14 cellular contexts compared by ENCODE assay signal in genomic region chr7:81685263-81685868, GRCh38.
DNase-seq lines count a peak whose midpoint lies in the region; FAIRE-seq and TF ChIP-seq lines count a peak whose summit lies in the region.
"Had no signal": no experiment of that assay in that cellular context is flagged by ENCODE, and none has a peak within 500 bp of the region (broad histone marks: within the 10 kb centered on the region; RNA-seq: fewer than 3 reads in every experiment).

No MANE protein-coding gene starts in this region.

- H3K4me1 ChIP-seq in kidney (ENCODE audit: control insufficient read depth in 1 of 2, insufficient read depth in 1 of 2, low read depth in 1 of 2, low read length in 2 of 2): no peaks in the 10 kb centered on the region

- H3K9me3 ChIP-seq in SK-N-MC (ENCODE audit: low read depth, low read length) (no peaks in the 10 kb centered on the region), kidney (ENCODE audit: control insufficient read depth in 1 of 2, low read length in 2 of 2) (no peaks in the 10 kb centered on the region)
- H3K9me3 ChIP-seq: ovary had no signal

- peak overlapping the region; percentile 86 for H3K27ac Mint-ChIP-seq in glutamatergic neuron (ENCODE audit: unreplicated experiment)
- H3K27ac Mint-ChIP-seq in type B pancreatic cell: peak overlapping the region; percentile 10
- H3K27ac Mint-ChIP-seq: activated T-helper 1 cell treated with anti-CD3 and anti-CD28 coated beads, Interleukin-12 subunit alpha, Interleukin-12 subunit beta, Interleukin-2, Interleukin-4 antibody, amounts not matched to agents 30 ng/mL and 10 ng/mL and 1 ng/mL, durations not matched to agents 14 hours and 24 hours and 36 hours; stimulated activated naive CD8-positive, alpha-beta T cell treated with anti-CD3 and anti-CD28 coated beads, Interleukin-15, Interleukin-2, amounts not matched to agents 100 ng/mL and 50 ng/mL, for 24 hours had no signal

- H3K36me3 ChIP-seq in SK-N-MC (ENCODE audit: insufficient read depth, low read length) (no peaks in the 10 kb centered on the region), kidney (ENCODE audit: control insufficient read depth in 1 of 2, insufficient read depth in 2 of 2, low read length in 2 of 2) (no peaks in the 10 kb centered on the region)
- H3K36me3 ChIP-seq: cardiac muscle cell, ovary had no signal

- H3K4me3 ChIP-seq in SK-N-MC (no peak overlapping the region), kidney (ENCODE audit: low read length in 2 of 2) (no peak overlapping the region)
- H3K4me3 ChIP-seq: cardiac muscle cell, ovary had no signal

- no peaks in the 10 kb centered on the region for H3K36me3 Mint-ChIP-seq in glutamatergic neuron (ENCODE audit: unreplicated experiment)
- H3K36me3 Mint-ChIP-seq in type B pancreatic cell: no peaks in the 10 kb centered on the region

- H3K9me3 Mint-ChIP-seq in glutamatergic neuron (ENCODE audit: unreplicated experiment): peaks cover 2% of the 10 kb centered on the region
- no peaks in the 10 kb centered on the region for H3K9me3 Mint-ChIP-seq in type B pancreatic cell
- H3K9me3 Mint-ChIP-seq: activated T-helper 1 cell treated with anti-CD3 and anti-CD28 coated beads, Interleukin-12 subunit alpha, Interleukin-12 subunit beta, Interleukin-2, Interleukin-4 antibody, amounts not matched to agents 30 ng/mL and 10 ng/mL and 1 ng/mL, durations not matched to agents 14 hours and 24 hours and 36 hours had no signal

- H3K27ac ChIP-seq in SK-N-MC (peak overlapping the region; percentile 20; the same call in 1 of the 2 replicates), kidney (ENCODE audit: low read depth in 2 of 2, low read length in 2 of 2) (peak overlapping the region in 1 of 2 donors; percentile 50)
- H3K27ac ChIP-seq: cardiac muscle cell, ovary had no signal

- FAIRE-seq in kidney (lab: Jason Lieb, UNC): no peak

- H3K4me1 Mint-ChIP-seq in glutamatergic neuron (ENCODE audit: low read depth, unreplicated experiment) (peaks cover 41% of the 10 kb centered on the region), type B pancreatic cell (ENCODE audit: unreplicated experiment) (peaks cover 10% of the 10 kb centered on the region)

- no peaks in the 10 kb centered on the region for H3K27me3 Mint-ChIP-seq in glutamatergic neuron (ENCODE audit: unreplicated experiment)
- no peaks in the 10 kb centered on the region for H3K27me3 Mint-ChIP-seq in type B pancreatic cell
- H3K27me3 Mint-ChIP-seq: stimulated activated naive CD8-positive, alpha-beta T cell treated with anti-CD3 and anti-CD28 coated beads, Interleukin-15, Interleukin-2, amounts not matched to agents 100 ng/mL and 50 ng/mL, for 24 hours had no signal

- H3K9ac ChIP-seq in SK-N-MC (ENCODE audit: insufficient read length) (no peak overlapping the region), kidney (ENCODE audit: low read length in 2 of 2) (no peak overlapping the region)

- TF ChIP-seq CTCF in glutamatergic neuron (IDR thresholded peaks at IDR 0.05; ENCODE audit: partially characterized antibody, unreplicated experiment): no peak
- no peak for TF ChIP-seq CTCF in type B pancreatic cell (conservative IDR thresholded peaks at IDR 0.05)
- no peak for TF ChIP-seq CTCF in kidney (IDR thresholded peaks at IDR 0.05; ENCODE audit: borderline replicate concordance, extremely low read depth, insufficient read depth)

- intact Hi-C loops in kidney (cut with DNase I): no loop called here

- H3K4me3 Mint-ChIP-seq in glutamatergic neuron (ENCODE audit: unreplicated experiment) (peak overlapping the region; percentile 31), type B pancreatic cell (no peak overlapping the region)
- H3K4me3 Mint-ChIP-seq: activated T-helper 1 cell treated with anti-CD3 and anti-CD28 coated beads, Interleukin-12 subunit alpha, Interleukin-12 subunit beta, Interleukin-2, Interleukin-4 antibody, amounts not matched to agents 30 ng/mL and 10 ng/mL and 1 ng/mL, durations not matched to agents 14 hours and 24 hours and 36 hours; stimulated activated naive CD8-positive, alpha-beta T cell treated with anti-CD3 and anti-CD28 coated beads, Interleukin-15, Interleukin-2, amounts not matched to agents 100 ng/mL and 50 ng/mL, for 24 hours had no signal

- DNase-seq in NCI-H1694 treated with DMSO at 0.1 percent for 48 hours (lab: John Stamatoyannopoulos, UW) (peak; percentile 79), NCI-H1694 (lab: John Stamatoyannopoulos, UW) (no peak), SK-N-MC (ENCODE audit: low read depth, low spot score) (no peak), glutamatergic neuron (no peak), type B pancreatic cell (ENCODE audit: extremely low spot score, unreplicated experiment) (no peak), kidney (no peak), activated gamma-delta T cell (lab: John Stamatoyannopoulos, UW) (no peak), SW480 (ENCODE audit: low spot score) (no peak)
- DNase-seq: activated CD4-positive, alpha-beta T cell treated with anti-CD3 and anti-CD28 coated beads for 1 hour; stimulated activated CD4-positive, alpha-beta T cell treated with anti-CD3 and anti-CD28 coated beads, Interleukin-2, amount 100 ng/mL, for 24 hours had no signal
